ENCODE assay signal across 8 cellular contexts in genomic region chr22:41021039-41021654, GRCh38.
DNase-seq lines count a peak whose midpoint lies in the region; ATAC-seq and TF ChIP-seq lines count a peak whose summit lies in the region.

No MANE protein-coding gene starts in this region.

- H3K27ac ChIP-seq in fibroblast of lung (ENCODE audit: insufficient read depth, low read length) (peak overlapping the region; percentile 80), ovary (peak overlapping the region; percentile 92 to 99)

- WGBS in ovary, 3 donors = 37 to 43% (median 42%) methylated on average over 20 of the region's 20 CpGs

- intact Hi-C loops in ovary (cut with DNase I) = loop anchor here (2.0 to 10.0 kb wide), 4 partner anchors 69 to 74 kb away; partner anchors contain the start of genes EP300 (in 2 of the 4) and RBX1 (in 2 of the 4)

- peak overlapping the region; percentile 99 for H3K4me2 ChIP-seq in fibroblast of lung (ENCODE audit: extremely low read depth, insufficient read depth, low read length)

- peaks cover 4% of the 10 kb centered on the region for H3K4me1 ChIP-seq in fibroblast of lung (ENCODE audit: control insufficient read depth, extremely low read depth, insufficient read depth, low read length)
- H3K4me1 ChIP-seq in ovary (ENCODE audit: insufficient read depth) = no peaks in the 10 kb centered on the region

- H3K9ac ChIP-seq in fibroblast of lung (ENCODE audit: insufficient read depth, low read length) = peak overlapping the region; percentile 75

- TF ChIP-seq POLR2A in ovary (IDR thresholded peaks at IDR 0.05) = no peak

- H3K79me2 ChIP-seq in fibroblast of lung (ENCODE audit: control insufficient read depth, insufficient read depth, low read length) = no peaks in the 10 kb centered on the region

- H3K9me3 ChIP-seq in fibroblast of lung (ENCODE audit: control insufficient read depth, insufficient read depth, low read depth, low read length) = no peaks in the 10 kb centered on the region
- H3K9me3 ChIP-seq in ovary = no peaks in the 10 kb centered on the region

- TF ChIP-seq CTCF in fibroblast of lung (conservative IDR thresholded peaks at IDR 0.05 in 1 of 2, IDR thresholded peaks at IDR 0.05 in 1 of 2; ENCODE audit: low read depth in 1 of 2, low read length in 2 of 2) = no peak
- TF ChIP-seq CTCF in ovary (IDR thresholded peaks at IDR 0.05) = no peak

- H4K20me1 ChIP-seq in fibroblast of lung (ENCODE audit: control insufficient read depth, extremely low read depth, insufficient read depth, low read length) = no peaks in the 10 kb centered on the region

- TF ChIP-seq EP300 in ovary (IDR thresholded peaks at IDR 0.05) = no peak

- H3K36me3 ChIP-seq in fibroblast of lung (ENCODE audit: control insufficient read depth, insufficient read depth, low read length) (no peaks in the 10 kb centered on the region), ovary (no peaks in the 10 kb centered on the region)

- DNase-seq in DMS79 treated with DMSO at 0.1 percent for 48 hours (lab: John Stamatoyannopoulos, UW) (peak; percentile 3), DMS79 (lab: John Stamatoyannopoulos, UW) (no peak), SW480 (ENCODE audit: low spot score) (peak; percentile 10), fibroblast of lung (ENCODE audit: low read depth in 2 of 2) (no peak), ovary (peak; percentile 21 to 55 (median 36)), HuH-7 (ENCODE audit: low spot score) (no peak)
- DNase-seq in effector CD4-positive, alpha-beta T cell = no peak

- ATAC-seq in GM21447 (IDR thresholded peaks at IDR 0.05; ENCODE audit: unreplicated experiment) = no peak

- H3K27me3 ChIP-seq in fibroblast of lung (ENCODE audit: control insufficient read depth, insufficient read depth, low read length) = no peaks in the 10 kb centered on the region
- H3K27me3 ChIP-seq in ovary = no peaks in the 10 kb centered on the region

- H3K4me3 ChIP-seq in fibroblast of lung (replicated peaks in 1 of 4; ENCODE audit: control extremely low read depth in 1 of 4, insufficient read depth in 1 of 4, low read depth in 3 of 4, low read length in 4 of 4) (peak overlapping the region; percentile 61 to 76 (median 66)), ovary (peak overlapping the region; percentile 70)

- peak overlapping the region; percentile 89 for H2AFZ ChIP-seq in fibroblast of lung (ENCODE audit: low read length)

Comparison
In these comparisons a context has a peak if more than half of its experiments do, and no peak if none do; other contexts are left out.
1. DNase-seq: peak in DMS79 treated with DMSO at 0.1 percent for 48 hours (single experiment), SW480 (single experiment) and ovary (5 of 5); none in DMS79 (single experiment), fibroblast of lung (0 of 2), HuH-7 (single experiment) and effector CD4-positive, alpha-beta T cell (single experiment).